In genomic region chr1:61711969-61712368, GRCh38 we compare ENCODE assay signal across 17 cellular contexts. TPM values are rescaled to one million over a fixed set of nuclear protein-coding genes. Genes with fewer than 3 reads are reported as not detected.
A peak's percentile ranks its signal among the peaks of the same experiment; 100 is the strongest.
DNase-seq lines count a peak whose midpoint lies in the region; ATAC-seq, FAIRE-seq and TF ChIP-seq lines count a peak whose summit lies in the region.
"Had no signal": no experiment of that assay in that cellular context is flagged by ENCODE, and none has a peak within 500 bp of the region (broad histone marks: within the 10 kb centered on the region; RNA-seq: fewer than 3 reads in every experiment).

No MANE protein-coding gene starts in this region.

- H3K9me3 ChIP-seq in HepG2 (ENCODE audit: low read length) (no peaks in the 10 kb centered on the region), right lobe of liver (no peaks in the 10 kb centered on the region), IMR-90 (ENCODE audit: control insufficient read depth, insufficient read depth, low read length) (no peaks in the 10 kb centered on the region)
- H3K9me3 ChIP-seq: HAP-1 had no signal

- TF ChIP-seq POLR2A in HepG2 (IDR thresholded peaks at IDR 0.05; ENCODE audit: insufficient read depth in 1 of 2, low read depth in 2 of 2, low read length in 2 of 2) (no peak), right lobe of liver (IDR thresholded peaks at IDR 0.05) (no peak), IMR-90 (IDR thresholded peaks at IDR 0.05; ENCODE audit: low read depth, low read length) (no peak)

- CTCF ChIA-PET in HepG2 (lab: Yijun Ruan, JAX; ENCODE audit: low intra/inter-chr PET ratio, low total read pairs) (no interaction called here), IMR-90 (lab: Yijun Ruan, JAX) (interaction anchor here (0.6 to 1.1 kb wide), 2 partner anchors 13 to 16 kb away, joined by 4 to 7 read pairs; no protein-coding TSS in a partner anchor)

- H3K79me2 ChIP-seq in HepG2 (ENCODE audit: insufficient read depth, low read length), result peaks cover 2% of the 10 kb centered on the region

- BruUV-seq in HepG2 (replicated peaks; lab: Mats Ljungman, UMichigan) (no TSS peak), IMR-90 (replicated peaks; lab: Mats Ljungman, UMichigan) (no TSS peak)

- H4K8ac ChIP-seq in IMR-90 (ENCODE audit: low read depth in 2 of 2, low read length in 2 of 2), result no peak overlapping the region

- intact Hi-C loops in HepG2 (cut with micrococcal nuclease; ENCODE audit: unreplicated experiment), result no loop called here
- intact Hi-C loops in right lobe of liver (cut with DNase I), result no loop called here
- intact Hi-C loops in IMR-90 (cut with micrococcal nuclease), result no loop called here

- H2BK5ac ChIP-seq in IMR-90 (ENCODE audit: low read depth, low read length, poor library complexity, severe bottlenecking), result no peak overlapping the region

- ATAC-seq in HepG2 (peak; percentile 58; the same call in 2 of the 3 replicates), right lobe of liver (no peak), IMR-90 (ENCODE audit: low read depth) (no peak), HG02642 (IDR thresholded peaks at IDR 0.05; ENCODE audit: poor library complexity, unreplicated experiment) (no peak)
- ATAC-seq in effector memory CD8-positive, alpha-beta T cell (replicated peaks), result no peak

- no peak for DNase-seq in HepG2 (ENCODE audit: low spot score)
- DNase-seq in right lobe of liver, result no peak
- DNase-seq in IMR-90, result no peak
- DNase-seq in effector memory CD8-positive, alpha-beta T cell, result no peak
- no peak for DNase-seq in nephron progenitor cell
- no peak for DNase-seq in cortex of kidney (lab: John Stamatoyannopoulos, UW)
- DNase-seq: AML-193; CD4-positive, alpha-beta memory T cell; DMS153; DMS79; GDM1 had no signal

- no peak for TF ChIP-seq RAD21 in HepG2 (CRISPR knock-in tag; IDR thresholded peaks at IDR 0.05)
- no peak for TF ChIP-seq RAD21 in IMR-90 (IDR thresholded peaks at IDR 0.05; ENCODE audit: low read length)

- peaks cover 3 to 24% of the 10 kb centered on the region in 2 experiments; a peak in 4 of 5 replicates for H3K36me3 ChIP-seq in HepG2 (replicated peaks in 1 of 2; ENCODE audit: control insufficient read depth in 1 of 2, insufficient read depth in 2 of 2, low read length in 2 of 2)
- peaks cover 0 to 17% (median 6%) of the 10 kb centered on the region in 4 donors for H3K36me3 ChIP-seq in right lobe of liver
- H3K36me3 ChIP-seq in IMR-90 (ENCODE audit: control insufficient read depth, insufficient read depth, low read length), result peaks cover 9% of the 10 kb centered on the region; the same call in 1 of the 2 replicates

- H3K27ac Mint-ChIP-seq in effector memory CD8-positive, alpha-beta T cell, result peak overlapping the region; percentile 57 to 65
- H3K27ac Mint-ChIP-seq in nephron progenitor cell, result no peak overlapping the region

- no peak overlapping the region; the same call in 1 of the 2 replicates for H2BK20ac ChIP-seq in IMR-90 (ENCODE audit: low read depth, low read length)

- H3K27ac ChIP-seq in HepG2 (ENCODE audit: extremely low read length, insufficient read depth, low read length), result no peak overlapping the region
- H3K27ac ChIP-seq in right lobe of liver, result no peak overlapping the region
- no peak overlapping the region for H3K27ac ChIP-seq in IMR-90 (ENCODE audit: insufficient read depth, low read length)
- H3K27ac ChIP-seq: C4-2B, HL-60, KMS-11 had no signal

- H2AK9ac ChIP-seq in IMR-90 (replicated peaks; ENCODE audit: low read depth, low read length, poor library complexity), result no peak overlapping the region

- FAIRE-seq in HepG2 (lab: Jason Lieb, UNC), result no peak
- FAIRE-seq: A204.1 had no signal

- H3K27me3 ChIP-seq in HepG2 (ENCODE audit: control insufficient read depth in 1 of 2, insufficient read depth in 2 of 2, low read length in 2 of 2) (no peaks in the 10 kb centered on the region), right lobe of liver (no peaks in the 10 kb centered on the region), IMR-90 (ENCODE audit: control insufficient read depth, insufficient read depth, low read length) (no peaks in the 10 kb centered on the region)

- no peak overlapping the region for H3K23ac ChIP-seq in IMR-90 (ENCODE audit: low read depth, low read length)

- dilution Hi-C loops in IMR-90 (cut with HindIII; ENCODE audit: low sequenced_read_pairs, unreplicated experiment), result no loop called here

- no peak for TF ChIP-seq EP300 in HepG2 (IDR thresholded peaks at IDR 0.05; ENCODE audit: low read depth in 2 of 2, low read length in 2 of 2)
- TF ChIP-seq EP300 in HepG2 (CRISPR knock-in tag; IDR thresholded peaks at IDR 0.05; ENCODE audit: borderline replicate concordance), result no peak

- no peak overlapping the region for H2BK120ac ChIP-seq in IMR-90 (ENCODE audit: low read depth, low read length)

- no peak overlapping the region for H3K56ac ChIP-seq in IMR-90 (ENCODE audit: extremely low read depth, insufficient read depth, low read length)

- in situ Hi-C loops in HepG2 (cut with HindIII; ENCODE audit: extremely low pct_ligation_motif_present, low pct_unique_long_range_greater_than_20kb), result no loop called here
- in situ Hi-C loops in IMR-90 (cut with MboI; ENCODE audit: low sequenced_read_pairs), result no loop called here

- H2BK15ac ChIP-seq in IMR-90 (ENCODE audit: low read depth, low read length), result no peak overlapping the region

- H2AK5ac ChIP-seq in IMR-90 (ENCODE audit: low read depth, low read length), result no peak overlapping the region

- no peak overlapping the region for H3K14ac ChIP-seq in IMR-90 (replicated peaks; ENCODE audit: low read depth, low read length)

- TF ChIP-seq CTCF in HepG2 (CRISPR knock-in tag; IDR thresholded peaks at IDR 0.05) (no peak), right lobe of liver (IDR thresholded peaks at IDR 0.05) (no peak), IMR-90 (conservative IDR thresholded peaks at IDR 0.05; ENCODE audit: low read depth, low read length) (no peak), nephron progenitor cell (IDR thresholded peaks at IDR 0.05) (no peak)

- no peak overlapping the region for H3K4me3 ChIP-seq in HepG2 (replicated peaks in 1 of 3; ENCODE audit: insufficient read depth in 1 of 3, low read depth in 2 of 3, low read length in 3 of 3)
- no peak overlapping the region for H3K4me3 ChIP-seq in right lobe of liver
- H3K4me3 ChIP-seq in IMR-90 (ENCODE audit: insufficient read depth, low read depth, low read length), result no peak overlapping the region
- H3K4me3 ChIP-seq: HAP-1 had no signal

- no peak overlapping the region for H2AFZ ChIP-seq in HepG2 (ENCODE audit: low read length)
- H2AFZ ChIP-seq in IMR-90 (replicated peaks; ENCODE audit: low read length, poor library complexity), result no peak overlapping the region

- no peaks in the 10 kb centered on the region for H4K20me1 ChIP-seq in HepG2 (ENCODE audit: insufficient read depth, low read length)
- H4K20me1 ChIP-seq in IMR-90 (ENCODE audit: insufficient read depth, low read length), result peaks cover 6% of the 10 kb centered on the region; the same call in 1 of the 2 replicates

- POLR2A ChIA-PET in HepG2 (lab: Yijun Ruan, JAX), result no interaction called here
- POLR2A ChIA-PET in IMR-90 (lab: Charles Lee; ENCODE audit: unreplicated experiment), result no interaction called here

- no peak overlapping the region for H3K4me2 ChIP-seq in HepG2 (ENCODE audit: low read depth, low read length)
- H3K4me2 ChIP-seq in IMR-90 (ENCODE audit: low read depth, low read length), result no peak overlapping the region
- H3K4me2 ChIP-seq: KMS-11 had no signal

- no peaks in the 10 kb centered on the region for H3K9me3 Mint-ChIP-seq in effector memory CD8-positive, alpha-beta T cell
- H3K9me3 Mint-ChIP-seq in nephron progenitor cell, result peaks cover 4% of the 10 kb centered on the region
- H3K9me3 Mint-ChIP-seq: CD4-positive, alpha-beta memory T cell had no signal

- H3K4ac ChIP-seq in IMR-90 (ENCODE audit: low read depth, low read length), result 0 out of 2 replicates have a peak overlapping the region, but pooled peaks have one; percentile 13

- no peak overlapping the region for H3K4me3 Mint-ChIP-seq in effector memory CD8-positive, alpha-beta T cell
- H3K4me3 Mint-ChIP-seq in nephron progenitor cell, result no peak overlapping the region
- H3K4me3 Mint-ChIP-seq: CD4-positive, alpha-beta memory T cell had no signal

- peaks cover 5% of the 10 kb centered on the region for H3K4me1 ChIP-seq in HepG2 (ENCODE audit: insufficient read depth, low read length)
- peaks cover 0 to 19% (median 0%) of the 10 kb centered on the region in 4 donors for H3K4me1 ChIP-seq in right lobe of liver
- H3K4me1 ChIP-seq in IMR-90 (ENCODE audit: control insufficient read depth, insufficient read depth, low read length), result peaks cover 4% of the 10 kb centered on the region; the same call in 1 of the 2 replicates
- H3K4me1 ChIP-seq: HAP-1 had no signal

- H3K18ac ChIP-seq in IMR-90 (ENCODE audit: low read depth, low read length), result no peak overlapping the region

- H3K9me1 ChIP-seq in IMR-90 (ENCODE audit: insufficient read depth, low read length), result no peaks in the 10 kb centered on the region

- peaks cover 7 to 13% of the 10 kb centered on the region in 2 donors for H3K4me1 Mint-ChIP-seq in effector memory CD8-positive, alpha-beta T cell (ENCODE audit: low read depth in 2 of 2)
- H3K4me1 Mint-ChIP-seq in nephron progenitor cell, result no peaks in the 10 kb centered on the region

- H3K79me1 ChIP-seq in IMR-90 (ENCODE audit: low read depth in 1 of 2, low read length in 2 of 2), result peaks cover 15 to 27% of the 10 kb centered on the region in 2 experiments; a peak in 3 of 4 replicates

- no peak overlapping the region for H4K5ac ChIP-seq in IMR-90 (ENCODE audit: low read depth, low read length)

- no peak overlapping the region for H3K9ac ChIP-seq in HepG2 (ENCODE audit: insufficient read depth, low read depth, low read length)
- no peak overlapping the region for H3K9ac ChIP-seq in IMR-90 (ENCODE audit: low read depth, low read length)
- H3K9ac ChIP-seq: KMS-11 had no signal

- no peak overlapping the region for H4K91ac ChIP-seq in IMR-90 (ENCODE audit: insufficient read depth, low read depth, low read length)

- H3K27me3 Mint-ChIP-seq in effector memory CD8-positive, alpha-beta T cell, result no peaks in the 10 kb centered on the region
- H3K27me3 Mint-ChIP-seq in nephron progenitor cell (ENCODE audit: low read depth, poor library complexity), result peaks cover 3% of the 10 kb centered on the region
- H3K27me3 Mint-ChIP-seq: CD4-positive, alpha-beta memory T cell had no signal

- H3K36me3 Mint-ChIP-seq in effector memory CD8-positive, alpha-beta T cell (ENCODE audit: insufficient read depth), result peaks cover 58% of the 10 kb centered on the region
- peaks cover 31% of the 10 kb centered on the region for H3K36me3 Mint-ChIP-seq in nephron progenitor cell (ENCODE audit: low read depth)

RNA-seq across cellular contexts. Expression of gene TM2D1, which starts 13.0 kb away (rescaled TPM):
- total RNA-seq in HepG2 (2016; rRNA removed; fragmentation: Illumina TruSeq; extraction: Trizol) (13.6 and 26.6 TPM in 2 replicates), right lobe of liver (10 to 100 TPM; 15.0 to 24.5 (median 20.3) TPM), IMR-90 (2012; rRNA removed) (14.3 and 21.4 TPM in 2 replicates)
- total RNA-seq in HepG2 (2016; cell fraction: cytosol; rRNA removed; fragmentation: Illumina TruSeq; extraction: Trizol; ENCODE audit: low read depth), result 7.2 and 10.4 TPM in 2 replicates
- total RNA-seq in HepG2 (2016; cell fraction: insoluble cytoplasmic fraction; rRNA removed; fragmentation: Illumina TruSeq; extraction: Trizol), result 13.0 and 24.5 TPM in 2 replicates
- 11.2 and 11.3 TPM in 2 replicates for total RNA-seq in HepG2 (2016; cell fraction: membrane; rRNA removed; fragmentation: Illumina TruSeq; extraction: Trizol)
- 38.4 and 39.9 TPM in 2 replicates for total RNA-seq in HepG2 (2016; cell fraction: nucleus; rRNA removed; fragmentation: Illumina TruSeq; extraction: Trizol)
- polyA plus RNA-seq in HepG2 (2011; rRNA removed) (49.0 and 49.2 TPM in 2 replicates), IMR-90 (2012; rRNA removed) (32.7 and 35.2 TPM in 2 replicates)
- 30.3 and 42.8 TPM in 2 replicates for polyA plus RNA-seq in HepG2 (2011; cell fraction: cytosol; rRNA removed)
- 27.1 and 36.2 TPM in 2 replicates for polyA plus RNA-seq in HepG2 (2011; cell fraction: nucleus; rRNA removed)
- 39.0 and 47.2 TPM in 2 replicates for polyA plus RNA-seq in HepG2 (2012)
- 6.5 and 7.6 TPM in 2 replicates for polyA plus RNA-seq in HepG2 (2016; cell fraction: cytosol; fragmentation: Illumina TruSeq; extraction: Trizol; ENCODE audit: low read depth)
- 12.9 and 14.8 TPM in 2 replicates for polyA plus RNA-seq in HepG2 (2016; cell fraction: insoluble cytoplasmic fraction; fragmentation: Illumina TruSeq; extraction: Trizol; ENCODE audit: low read depth)
- polyA plus RNA-seq in HepG2 (2016; cell fraction: membrane; fragmentation: Illumina TruSeq; extraction: Trizol; ENCODE audit: low read depth), result 7.5 and 9.9 TPM in 2 replicates
- polyA plus RNA-seq in HepG2 (2016; cell fraction: nucleus; fragmentation: Illumina TruSeq; extraction: Trizol; ENCODE audit: insufficient read depth, low read depth), result 35.0 and 43.3 TPM in 2 replicates
- 14.3 and 21.4 TPM in 2 replicates for polyA minus RNA-seq in HepG2 (2011; rRNA and poly(A)+ RNA removed; ENCODE audit: low replicate concordance)
- polyA minus RNA-seq in HepG2 (2011; cell fraction: cytosol; rRNA and poly(A)+ RNA removed), result 21.5 and 25.8 TPM in 2 replicates
- polyA minus RNA-seq in HepG2 (2011; cell fraction: nucleus; rRNA and poly(A)+ RNA removed), result 70.6 and 76.6 TPM in 2 replicates
- 31.3 and 47.5 TPM in 2 replicates for polyA plus RNA-seq in IMR-90 (2012; cell fraction: cytosol; rRNA removed)
- polyA plus RNA-seq in IMR-90 (2012; cell fraction: nucleus; rRNA removed; ENCODE audit: low replicate concordance), result 12.5 and 19.5 TPM in 2 replicates

RNA-seq across cellular contexts. Expression of gene PATJ, which starts 30.3 kb away (rescaled TPM):
- total RNA-seq in HepG2 (2016; rRNA removed; fragmentation: Illumina TruSeq; extraction: Trizol) (16.8 and 18.0 TPM in 2 replicates), right lobe of liver (10 to 100 TPM; 19.0 to 49.0 (median 26.7) TPM), IMR-90 (2012; rRNA removed) (3.4 and 5.3 TPM in 2 replicates)
- 4.5 and 6.0 TPM in 2 replicates for total RNA-seq in HepG2 (2016; cell fraction: cytosol; rRNA removed; fragmentation: Illumina TruSeq; extraction: Trizol; ENCODE audit: low read depth)
- 14.4 and 17.4 TPM in 2 replicates for total RNA-seq in HepG2 (2016; cell fraction: insoluble cytoplasmic fraction; rRNA removed; fragmentation: Illumina TruSeq; extraction: Trizol)
- 8.1 and 8.2 TPM in 2 replicates for total RNA-seq in HepG2 (2016; cell fraction: membrane; rRNA removed; fragmentation: Illumina TruSeq; extraction: Trizol)
- 34.5 and 41.0 TPM in 2 replicates for total RNA-seq in HepG2 (2016; cell fraction: nucleus; rRNA removed; fragmentation: Illumina TruSeq; extraction: Trizol)
- polyA plus RNA-seq in HepG2 (2011; rRNA removed) (6.2 and 6.4 TPM in 2 replicates), IMR-90 (2012; rRNA removed) (1.3 and 2.0 TPM in 2 replicates)
- 2.5 and 3.6 TPM in 2 replicates for polyA plus RNA-seq in HepG2 (2011; cell fraction: cytosol; rRNA removed)
- polyA plus RNA-seq in HepG2 (2011; cell fraction: nucleus; rRNA removed), result 5.8 and 9.0 TPM in 2 replicates
- 9.2 and 10.9 TPM in 2 replicates for polyA plus RNA-seq in HepG2 (2012)
- 0.66 and 1.0 TPM in 2 replicates for polyA plus RNA-seq in HepG2 (2016; cell fraction: cytosol; fragmentation: Illumina TruSeq; extraction: Trizol; ENCODE audit: low read depth)
- polyA plus RNA-seq in HepG2 (2016; cell fraction: insoluble cytoplasmic fraction; fragmentation: Illumina TruSeq; extraction: Trizol; ENCODE audit: low read depth), result 5.1 and 6.6 TPM in 2 replicates
- polyA plus RNA-seq in HepG2 (2016; cell fraction: membrane; fragmentation: Illumina TruSeq; extraction: Trizol; ENCODE audit: low read depth), result 0.99 and 1.1 TPM in 2 replicates
- 10.4 and 13.2 TPM in 2 replicates for polyA plus RNA-seq in HepG2 (2016; cell fraction: nucleus; fragmentation: Illumina TruSeq; extraction: Trizol; ENCODE audit: insufficient read depth, low read depth)
- polyA minus RNA-seq in HepG2 (2011; rRNA and poly(A)+ RNA removed; ENCODE audit: low replicate concordance), result 17.4 and 19.3 TPM in 2 replicates
- 11.3 and 16.1 TPM in 2 replicates for polyA minus RNA-seq in HepG2 (2011; cell fraction: cytosol; rRNA and poly(A)+ RNA removed)
- polyA minus RNA-seq in HepG2 (2011; cell fraction: nucleus; rRNA and poly(A)+ RNA removed), result 97.9 and 115 TPM in 2 replicates
- 0.32 and 0.41 TPM in 2 replicates for polyA plus RNA-seq in IMR-90 (2012; cell fraction: cytosol; rRNA removed)
- 0.34 and 2.7 TPM in 2 replicates for polyA plus RNA-seq in IMR-90 (2012; cell fraction: nucleus; rRNA removed; ENCODE audit: low replicate concordance)
